In the genomic region with DNA sequence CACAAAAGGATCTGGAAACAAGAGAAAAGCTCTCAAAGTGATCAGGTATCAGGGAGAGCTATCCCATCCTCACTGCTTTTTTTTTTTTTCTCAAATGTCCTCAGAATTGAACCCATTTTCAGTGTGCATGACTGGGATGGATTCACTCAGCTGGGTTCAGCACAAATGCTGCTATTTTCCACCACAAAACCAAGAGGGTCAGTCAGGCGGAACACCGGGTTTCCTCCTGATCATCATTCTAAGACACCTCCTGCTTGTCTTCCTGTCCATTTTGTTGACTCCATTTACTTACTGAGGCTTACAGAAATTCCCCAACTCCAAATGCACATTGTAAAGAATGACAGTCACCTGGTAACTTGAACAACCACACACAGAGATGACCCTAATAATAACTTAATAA, we compare ENCODE assay signal across 8 cellular contexts. TPM values are rescaled to one million over a fixed set of nuclear protein-coding genes. Genes with fewer than 3 reads are reported as not detected.
DNase-seq lines count a peak whose midpoint lies in the region; ATAC-seq, FAIRE-seq and TF ChIP-seq lines count a peak whose summit lies in the region.

No MANE protein-coding gene starts in this region.

- H3K4me2 ChIP-seq in K562 (ENCODE audit: insufficient read depth, low read length) = peak overlapping the region; percentile 68

- TF ChIP-seq CTCF in K562 (IDR thresholded peaks at IDR 0.05 in 2 of 3, conservative IDR thresholded peaks at IDR 0.05 in 1 of 3; ENCODE audit: insufficient read depth in 2 of 3, low read depth in 1 of 3, low read length in 3 of 3) = no peak
- TF ChIP-seq CTCF in spleen (IDR thresholded peaks at IDR 0.05 in 8 of 11, conservative IDR thresholded peaks at IDR 0.05 in 3 of 11) = no peak

- WGBS in K562 (ENCODE audit: insufficient coverage, low coverage, missing lambda C conversion rate) = 86% methylated on average over 2 of the region's 2 CpGs
- WGBS in spleen, 5 donors = 37 to 67% (median 64%) methylated on average over 2 of the region's 2 CpGs

- FAIRE-seq in K562 (lab: Jason Lieb, UNC) = no peak

- H3K36me3 ChIP-seq in K562 (ENCODE audit: control insufficient read depth, insufficient read depth, low read length) (no peaks in the 10 kb centered on the region), spleen (peaks cover 0 to 39% (median 4%) of the 10 kb centered on the region in 6 donors), H7 (replicated peaks; ENCODE audit: control insufficient read depth, insufficient read depth, low read length) (no peaks in the 10 kb centered on the region)

- BruUV-seq in K562 (replicated peaks; lab: Mats Ljungman, UMichigan) = no TSS peak

- DNase-seq in K562 (ENCODE audit: extremely low read depth in 1 of 4, low spot score in 3 of 4) (no peak), spleen (no peak), pons (ENCODE audit: low spot score) (no peak), H7 (no peak), A172 (ENCODE audit: low spot score) (no peak)
- DNase-seq in stimulated activated CD4-positive, alpha-beta T cell treated with anti-CD3 and anti-CD28 coated beads, Interleukin-4, amount 100 ng/mL, for 24 hours = no peak

- H3K9ac ChIP-seq in K562 (ENCODE audit: insufficient read depth in 1 of 2, low read depth in 2 of 2, low read length in 2 of 2) = no peak overlapping the region

- intact Hi-C loops in K562 (cut with micrococcal nuclease) = loop anchor here (10.0 kb wide), 1 partner anchor 679 kb away; no protein-coding TSS in a partner anchor
- intact Hi-C loops in spleen (cut with DNase I; ENCODE audit: low total_unique reads) = no loop called here

- TF ChIP-seq EP300 in K562 (IDR thresholded peaks at IDR 0.05; ENCODE audit: low read length) = no peak

- H4K20me1 ChIP-seq in K562 (replicated peaks; ENCODE audit: control insufficient read depth, insufficient read depth, low read length) = no peaks in the 10 kb centered on the region

- H3K4me1 ChIP-seq in K562 (replicated peaks in 1 of 2; ENCODE audit: control insufficient read depth in 2 of 2, insufficient read depth in 2 of 2, low read length in 2 of 2) (peaks cover 17 to 48% of the 10 kb centered on the region in 2 experiments), spleen (peaks cover 75 to 100% (median 96%) of the 10 kb centered on the region in 6 donors)

- peak overlapping the region; percentile 74; the same call in 2 of the 3 replicates for H3K27ac ChIP-seq in K562 (ENCODE audit: extremely low read depth, low read depth, low read length)
- H3K27ac ChIP-seq in spleen = peak overlapping the region; percentile 78 to 96 (median 92)

- POLR2A ChIA-PET in K562 (lab: Yijun Ruan, JAX) = interaction anchor here (1.5 kb wide), 1 partner anchor 9 kb away, joined by 4 read pairs; no protein-coding TSS in a partner anchor

- in situ Hi-C loops in K562 (cut with MboI) = no loop called here

- H3K9me3 ChIP-seq in K562 (replicated peaks; ENCODE audit: control insufficient read depth, insufficient read depth, low read depth, low read length) (no peaks in the 10 kb centered on the region), spleen (no peaks in the 10 kb centered on the region)

- TF ChIP-seq POLR2A in K562 (conservative IDR thresholded peaks at IDR 0.05) (no peak), spleen (IDR thresholded peaks at IDR 0.05) (no peak)

- TF ChIP-seq RAD21 in K562 (CRISPR knock-in tag; conservative IDR thresholded peaks at IDR 0.05 in 1 of 2, IDR thresholded peaks at IDR 0.05 in 1 of 2) = no peak

- H3K27me3 ChIP-seq in K562 (ENCODE audit: control insufficient read depth in 2 of 2, insufficient read depth in 2 of 2, low read length in 2 of 2) (no peaks in the 10 kb centered on the region), spleen (replicated peaks in 1 of 7) (no peaks in the 10 kb centered on the region), H7 (ENCODE audit: control insufficient read depth, insufficient read depth, low read length) (no peaks in the 10 kb centered on the region)

- CTCF ChIA-PET in K562 (lab: Yijun Ruan, JAX; ENCODE audit: low intra/inter-chr PET ratio) = no interaction called here

- peak overlapping the region; percentile 94 for H2AFZ ChIP-seq in K562 (ENCODE audit: low read depth, low read length)

- no peaks in the 10 kb centered on the region for H3K9me1 ChIP-seq in K562 (ENCODE audit: control insufficient read depth, insufficient read depth, low read length)

- H3K4me3 ChIP-seq in K562 (no peak overlapping the region), spleen (peak overlapping the region in 2 of 8 donors; percentile 18 to 58), H7 (ENCODE audit: insufficient read depth, low read depth, low read length) (no peak overlapping the region)

- ATAC-seq in GM19351 (IDR thresholded peaks at IDR 0.05; ENCODE audit: unreplicated experiment) (peak; percentile 60), HG03025 (IDR thresholded peaks at IDR 0.05; ENCODE audit: low FRiP score, unreplicated experiment) (peak; percentile 62), K562 (no peak)

- no peaks in the 10 kb centered on the region for H3K79me2 ChIP-seq in K562 (ENCODE audit: control insufficient read depth, insufficient read depth, low read length)

TF ChIP-seq in K562, 482 proteins besides CTCF, POLR2A, EP300 and RAD21:
- TF ChIP-seq BACH1 (tag; IDR thresholded peaks at IDR 0.05) (0 out of 2 replicates have a peak, but pooled peaks have one; percentile 38), ZNF584 (CRISPR knock-in tag; IDR thresholded peaks at IDR 0.05; ENCODE audit: low read depth) (peak; percentile 8; the same call in 1 of the 2 replicates), ZBTB1 (CRISPR knock-in tag; IDR thresholded peaks at IDR 0.05; ENCODE audit: borderline replicate concordance, low read depth) (no peak), ZBTB8A (IDR thresholded peaks at IDR 0.05; ENCODE audit: partially characterized antibody) (no peak)

RNA-seq across cellular contexts. Expression of a gene that starts 39.9 kb away (rescaled TPM):
- 0.11 and 0.46 TPM in 2 replicates for total RNA-seq in K562 (2011; cell fraction: chromatin; rRNA removed; ENCODE audit: low replicate concordance)
- under 0.01 TPM in 1 of 2 replicates, not detected in the other for total RNA-seq in K562 (2011; cell fraction: nucleolus; rRNA removed)
- total RNA-seq in K562 (2011; cell fraction: nucleoplasm; rRNA removed) = 0.15 TPM in 1 of 2 replicates, not detected in the other
- total RNA-seq in K562 (2014; rRNA removed) (0.98 and 1.1 TPM in 2 replicates), K562 (2014; rRNA removed; fragmentation: Illumina TruSeq; extraction: Trizol) (2.6 and 2.7 TPM in 2 replicates), K562 (2015; rRNA removed; fragmentation: Illumina TruSeq; extraction: Trizol) (4.9 and 5.6 TPM in 2 replicates), K562 (2021) (2.8 and 4.9 TPM in 2 replicates), spleen (10 to 100 TPM; 50.5 to 87.9 (median 75.5) TPM)
- polyA plus RNA-seq in K562 (2011; rRNA removed) (0.84 and 1.1 TPM in 2 replicates), K562 (2014; fragmentation: Illumina TruSeq; extraction: Trizol) (2.4 and 4.0 TPM in 2 replicates), K562 (2014; fragmentation: Nextera tagmentation; extraction: Ambion mirVana) (1 to 10 TPM; 2.8 to 3.3 TPM), K562 (2014; rRNA removed) (1.3 and 3.0 TPM in 2 replicates), spleen (10 to 100 TPM; 11.1 to 16.4 (median 13.2) TPM)
- 0.21 and 0.47 TPM in 2 replicates for polyA plus RNA-seq in K562 (2011; cell fraction: cytosol; rRNA removed)
- 0.65 and 1.3 TPM in 2 replicates for polyA plus RNA-seq in K562 (2011; cell fraction: nucleus; rRNA removed)
- polyA plus RNA-seq in K562 (2012) = 3.7 and 12.1 TPM in 2 replicates
- 1.2 TPM in 2 replicates for polyA minus RNA-seq in K562 (2011; rRNA and poly(A)+ RNA removed)
- polyA minus RNA-seq in K562 (2011; cell fraction: cytosol; rRNA and poly(A)+ RNA removed) = 0.36 TPM in 1 of 2 replicates, not detected in the other
- polyA minus RNA-seq in K562 (2011; cell fraction: nucleus; rRNA and poly(A)+ RNA removed) = 0.78 and 0.81 TPM in 2 replicates
- total RNA-seq in H7 (2014; rRNA removed; shearing (Covaris generic)) = 1.5 and 1.7 TPM in 2 replicates
- total RNA-seq in A172 (2014; rRNA removed; shearing (Covaris generic)) = 23.7 and 25.2 TPM in 2 replicates
